7 cellular contexts compared by ENCODE assay signal in the genomic region with DNA sequence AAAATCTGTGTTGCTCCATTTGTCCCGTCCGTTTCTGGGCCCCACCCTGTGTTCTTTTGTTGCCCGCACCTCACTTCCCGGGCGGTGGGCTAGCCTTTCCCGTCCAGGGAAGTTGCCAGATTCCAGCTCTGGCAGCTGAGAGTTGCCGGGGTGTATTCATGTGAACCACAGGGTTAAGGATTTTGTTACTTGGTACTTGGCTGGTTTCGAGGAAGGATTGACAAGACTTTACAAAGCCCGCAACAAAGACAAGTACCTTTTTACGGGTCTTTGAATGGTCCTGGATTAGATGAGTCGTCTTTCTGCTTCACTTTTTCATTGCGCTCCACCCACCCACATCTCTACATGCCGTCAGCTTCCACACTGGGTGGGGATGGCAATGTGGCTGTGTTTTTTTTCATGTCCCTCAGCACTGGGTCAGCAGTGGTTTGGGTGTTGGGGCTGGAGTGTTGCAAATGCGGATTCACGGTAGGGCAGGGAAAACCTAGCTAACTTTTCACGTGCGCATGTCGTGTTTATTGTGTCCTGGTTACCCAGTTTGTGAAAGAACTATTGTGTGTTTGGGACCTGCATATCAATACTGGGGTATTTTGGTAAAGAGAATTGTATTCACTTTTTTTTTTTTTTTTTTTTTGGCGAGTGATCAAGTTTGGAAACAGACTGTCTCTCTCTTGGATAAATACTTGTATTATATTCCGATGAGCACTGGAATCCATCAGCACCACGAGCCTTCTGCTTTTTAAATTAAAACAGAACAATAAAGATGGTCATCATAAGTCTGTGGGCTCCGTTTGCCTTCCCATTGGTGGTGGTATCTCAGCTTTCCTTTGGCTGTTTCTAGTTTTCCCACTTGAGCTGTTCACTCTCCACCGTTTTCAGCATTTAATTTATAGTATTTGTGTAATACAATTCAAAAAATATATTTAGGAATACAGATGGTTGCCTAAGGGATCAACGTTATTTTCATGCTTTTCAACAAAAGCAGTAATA. TPM values are rescaled to one million over a fixed set of nuclear protein-coding genes. Genes with fewer than 3 reads are reported as not detected.
DNase-seq lines count a peak whose midpoint lies in the region; ATAC-seq and TF ChIP-seq lines count a peak whose summit lies in the region.

No MANE protein-coding gene starts in this region.

- WGBS in IMR-90 (ENCODE audit: extremely low coverage in 2 of 2, insufficient read length in 1 of 2), 2 experiments = 27% methylated on average over 3 of the region's 24 CpGs; no CpG with 5 or more reads in 1 of the 2 experiments
- 36 to 38% methylated on average over 24 of the region's 24 CpGs for WGBS in heart right ventricle, 2 donors

- H3K23ac ChIP-seq in IMR-90 (ENCODE audit: low read depth, low read length) = peak overlapping the region; percentile 84

- 0 out of 2 replicates have a peak overlapping the region, but pooled peaks have one; percentile 8 for H4K91ac ChIP-seq in IMR-90 (ENCODE audit: insufficient read depth, low read depth, low read length)

- peak overlapping the region; percentile 97 for H2AFZ ChIP-seq in IMR-90 (replicated peaks; ENCODE audit: low read length, poor library complexity)

- H2AK9ac ChIP-seq in IMR-90 (replicated peaks; ENCODE audit: low read depth, low read length, poor library complexity) = peak overlapping the region; percentile 37

- no peak for TF ChIP-seq POLR2A in IMR-90 (IDR thresholded peaks at IDR 0.05; ENCODE audit: low read depth, low read length)

- TF ChIP-seq CTCF in IMR-90 (conservative IDR thresholded peaks at IDR 0.05; ENCODE audit: low read depth, low read length) = no peak
- TF ChIP-seq CTCF in heart right ventricle (IDR thresholded peaks at IDR 0.05) = no peak
- no peak for TF ChIP-seq CTCF in retinal pigment epithelial cell (conservative IDR thresholded peaks at IDR 0.05; ENCODE audit: low read depth, low read length)
- TF ChIP-seq CTCF in GM13977 (IDR thresholded peaks at IDR 0.05; ENCODE audit: extremely low read depth, insufficient read depth, missing control alignments) = no peak

- BruUV-seq in IMR-90 (replicated peaks; lab: Mats Ljungman, UMichigan) = no TSS peak

- H2BK5ac ChIP-seq in IMR-90 (ENCODE audit: low read depth, low read length, poor library complexity, severe bottlenecking) = no peak overlapping the region

- POLR2A ChIA-PET in IMR-90 (lab: Charles Lee; ENCODE audit: unreplicated experiment) = no interaction called here

- no peaks in the 10 kb centered on the region for H3K36me3 ChIP-seq in IMR-90 (ENCODE audit: control insufficient read depth, insufficient read depth, low read length)
- H3K36me3 ChIP-seq in heart right ventricle = no peaks in the 10 kb centered on the region

- H2BK15ac ChIP-seq in IMR-90 (ENCODE audit: low read depth, low read length) = no peak overlapping the region

- peak overlapping the region; percentile 49 to 58; a peak in 2 of 4 replicates for H4K8ac ChIP-seq in IMR-90 (ENCODE audit: low read depth in 2 of 2, low read length in 2 of 2)

- peak overlapping the region; percentile 65 for H3K4ac ChIP-seq in IMR-90 (ENCODE audit: low read depth, low read length)

- H3K27me3 ChIP-seq in IMR-90 (ENCODE audit: control insufficient read depth, insufficient read depth, low read length) (peaks cover under 1% of the 10 kb centered on the region; the same call in 1 of the 2 replicates), heart right ventricle (peaks cover 0 to 4% (median 0%) of the 10 kb centered on the region in 7 donors)

- peak overlapping the region; percentile 59 for H3K9ac ChIP-seq in IMR-90 (ENCODE audit: low read depth, low read length)

- H3K14ac ChIP-seq in IMR-90 (replicated peaks; ENCODE audit: low read depth, low read length) = peak overlapping the region; percentile 50

- H3K27ac ChIP-seq in IMR-90 (ENCODE audit: insufficient read depth, low read length) = peak overlapping the region; percentile 81; the same call in 1 of the 2 replicates
- H3K27ac ChIP-seq in heart right ventricle = peak overlapping the region; percentile 91 to 99 (median 98)

- no peak overlapping the region for H2BK20ac ChIP-seq in IMR-90 (ENCODE audit: low read depth, low read length)

- H4K20me1 ChIP-seq in IMR-90 (ENCODE audit: insufficient read depth, low read length) = no peaks in the 10 kb centered on the region

- no peak for TF ChIP-seq RAD21 in IMR-90 (IDR thresholded peaks at IDR 0.05; ENCODE audit: low read length)

- H3K9me1 ChIP-seq in IMR-90 (ENCODE audit: insufficient read depth, low read length) = peaks cover 6% of the 10 kb centered on the region; the same call in 1 of the 2 replicates

- no peak overlapping the region; the same call in 1 of the 2 replicates for H3K56ac ChIP-seq in IMR-90 (ENCODE audit: extremely low read depth, insufficient read depth, low read length)

- peak overlapping the region; percentile 94 for H3K4me3 ChIP-seq in IMR-90 (ENCODE audit: insufficient read depth, low read depth, low read length)
- peak overlapping the region; percentile 51 to 85 (median 71) for H3K4me3 ChIP-seq in heart right ventricle
- peak overlapping the region; percentile 67 for H3K4me3 ChIP-seq in retinal pigment epithelial cell (ENCODE audit: low read length)

- H3K9me3 ChIP-seq in IMR-90 (ENCODE audit: control insufficient read depth, insufficient read depth, low read length) (no peaks in the 10 kb centered on the region), heart right ventricle (no peaks in the 10 kb centered on the region)

- H4K5ac ChIP-seq in IMR-90 (ENCODE audit: low read depth, low read length) = no peak overlapping the region

- DNase-seq in IMR-90 (no peak), heart right ventricle (peak; percentile 40 to 50), retinal pigment epithelial cell (ENCODE audit: low read depth) (no peak), cerebellum (ENCODE audit: low spot score) (no peak), GM13977 (ENCODE audit: low spot score) (no peak)
- DNase-seq in activated T-cell treated with anti-CD3 and anti-CD28 coated beads, Interleukin-2, amount 50 U/mL, for 48 hours = peak; percentile 68 to 70

- peak overlapping the region; percentile 1 for H2BK120ac ChIP-seq in IMR-90 (ENCODE audit: low read depth, low read length)

- no peak for ATAC-seq in IMR-90 (ENCODE audit: low read depth)
- peak in 6 of 8 donors; percentile 6 to 37 (median 28) for ATAC-seq in heart right ventricle
- ATAC-seq in HG02870 (IDR thresholded peaks at IDR 0.05; ENCODE audit: unreplicated experiment) = no peak

- H2AK5ac ChIP-seq in IMR-90 (ENCODE audit: low read depth, low read length) = peak overlapping the region; percentile 31; the same call in 1 of the 2 replicates

- intact Hi-C loops in IMR-90 (cut with micrococcal nuclease) = loop anchor here (2.0 to 10.0 kb wide), 3 partner anchors 71 to 211 kb away; no protein-coding TSS in a partner anchor
- intact Hi-C loops in heart right ventricle (cut with DNase I) = loop anchor here in 3 of 10 donors (2.0 to 5.0 kb wide), 3 partner anchors 19 to 96 kb away; no protein-coding TSS in a partner anchor

- peaks cover 4% of the 10 kb centered on the region; the same call in 1 of the 2 replicates for H3K4me1 ChIP-seq in IMR-90 (ENCODE audit: control insufficient read depth, insufficient read depth, low read length)
- peaks cover 2 to 86% (median 40%) of the 10 kb centered on the region in 9 donors for H3K4me1 ChIP-seq in heart right ventricle

- no peak overlapping the region for H3K18ac ChIP-seq in IMR-90 (ENCODE audit: low read depth, low read length)

- dilution Hi-C loops in IMR-90 (cut with HindIII; ENCODE audit: low sequenced_read_pairs, unreplicated experiment) = no loop called here

- in situ Hi-C loops in IMR-90 (cut with MboI; ENCODE audit: low sequenced_read_pairs) = no loop called here
- in situ Hi-C loops in GM13977 (cut with MboI; ENCODE audit: low pct_unique_long_range_greater_than_20kb, low sequenced_read_pairs, unreplicated experiment) = no loop called here

- CTCF ChIA-PET in IMR-90 (lab: Yijun Ruan, JAX) = interaction anchor here (0.5 kb wide), 1 partner anchor 70 kb away, joined by 4 read pairs; no protein-coding TSS in a partner anchor

- peak overlapping the region; percentile 83 for H3K4me2 ChIP-seq in IMR-90 (ENCODE audit: low read depth, low read length)

- peaks cover 0 to 17% of the 10 kb centered on the region in 2 experiments; a peak in 2 of 4 replicates for H3K79me1 ChIP-seq in IMR-90 (ENCODE audit: low read depth in 1 of 2, low read length in 2 of 2)

TF ChIP-seq in IMR-90, 13 proteins besides CTCF, POLR2A, EP300 and RAD21:
- TF ChIP-seq RFX5 (IDR thresholded peaks at IDR 0.05; ENCODE audit: low read depth, low read length) (no peak), RCOR1 (IDR thresholded peaks at IDR 0.05; ENCODE audit: insufficient replicate concordance, low read length) (no peak), FOS (IDR thresholded peaks at IDR 0.05; ENCODE audit: low read depth, low read length) (no peak)

RNA-seq across cellular contexts. Expression of a gene that starts 1.2 kb away (rescaled TPM):
- total RNA-seq in IMR-90 (2012; rRNA removed) = 6.9 and 8.2 TPM in 2 replicates
- 5.5 and 7.1 TPM in 2 replicates for polyA plus RNA-seq in IMR-90 (2012; rRNA removed)
- polyA plus RNA-seq in IMR-90 (2012; cell fraction: cytosol; rRNA removed) = 5.5 and 6.3 TPM in 2 replicates
- polyA plus RNA-seq in IMR-90 (2012; cell fraction: nucleus; rRNA removed; ENCODE audit: low replicate concordance) = 25.6 and 29.1 TPM in 2 replicates
- total RNA-seq in heart right ventricle = 10 to 100 TPM; 43.4 to 70.4 (median 52.5) TPM
- polyA plus RNA-seq in heart right ventricle = 10 to 100 TPM; 32.0 to 37.1 TPM
- 26.0 TPM for total RNA-seq in cerebellum

Comparison
In these comparisons a context has a peak if more than half of its experiments do, and no peak if none do; other contexts are left out.
1. ATAC-seq: peak in heart right ventricle (6 of 8); none in IMR-90 (single experiment) and HG02870 (single experiment).
2. DNase-seq: peak in activated T-cell treated with anti-CD3 and anti-CD28 coated beads, Interleukin-2, amount 50 U/mL, for 48 hours (2 of 2) and heart right ventricle (2 of 2); none in IMR-90 (single experiment), retinal pigment epithelial cell (single experiment), cerebellum (single experiment) and GM13977 (single experiment).
3. Peak in every context shown above with its lines, with median percentiles within 50 percentile points of each other: H3K4me3 ChIP-seq.